8 cellular contexts compared by ENCODE assay signal in genomic region chr4:103199009-103199408, GRCh38. TPM values are rescaled to one million over a fixed set of nuclear protein-coding genes. Genes with fewer than 3 reads are reported as not detected.
A peak's percentile ranks its signal among the peaks of the same experiment; 100 is the strongest.
DNase-seq lines count a peak whose midpoint lies in the region; ATAC-seq and TF ChIP-seq lines count a peak whose summit lies in the region.

No MANE protein-coding gene starts in this region.

- dilution Hi-C loops in mammary epithelial cell (cut with HindIII; ENCODE audit: low sequenced_read_pairs), result no loop called here

- peak overlapping the region; percentile 88 to 100 (median 97) for H3K4me3 Mint-ChIP-seq in naive B cell

- TF ChIP-seq POLR2A in vagina (IDR thresholded peaks at IDR 0.05), result no peak

- no peaks in the 10 kb centered on the region for H3K36me3 Mint-ChIP-seq in naive B cell

- peaks cover 26% of the 10 kb centered on the region for H3K79me2 ChIP-seq in mammary epithelial cell (ENCODE audit: insufficient read depth, low read length)

- H3K9me3 Mint-ChIP-seq in naive B cell, result no peaks in the 10 kb centered on the region

- H4K20me1 ChIP-seq in mammary epithelial cell (ENCODE audit: insufficient read depth, low read length), result no peaks in the 10 kb centered on the region

- H3K9me3 ChIP-seq in left ventricle myocardium inferior (replicated peaks) (no peaks in the 10 kb centered on the region), mammary epithelial cell (replicated peaks; ENCODE audit: insufficient read depth, low read length) (no peaks in the 10 kb centered on the region), vagina (no peaks in the 10 kb centered on the region)

- in situ Hi-C loops in mammary epithelial cell (cut with MboI; ENCODE audit: low sequenced_read_pairs in 2 of 2), result no loop called here

- peak overlapping the region; percentile 92 for H2AFZ ChIP-seq in mammary epithelial cell (ENCODE audit: low read depth, low read length)

- H3K27ac Mint-ChIP-seq in naive B cell, result peak overlapping the region in 5 of 6 donors; percentile 48 to 99 (median 98)

- H3K4me3 ChIP-seq in left ventricle myocardium inferior, result peak overlapping the region; percentile 81
- H3K4me3 ChIP-seq in mammary epithelial cell (replicated peaks in 1 of 3; ENCODE audit: insufficient read depth in 1 of 3, low read depth in 2 of 3, low read length in 3 of 3), result peak overlapping the region in 2 of 3 experiments; percentile 68 to 87
- peak overlapping the region; percentile 59 to 75 for H3K4me3 ChIP-seq in vagina

- ATAC-seq in Right ventricle myocardium superior (ENCODE audit: poor library complexity), result no peak
- no peak for ATAC-seq in naive B cell (ENCODE audit: low read depth in 2 of 2)

- intact Hi-C loops in left ventricle myocardium inferior (cut with micrococcal nuclease), result no loop called here
- intact Hi-C loops in Right ventricle myocardium superior (cut with DNase I), result no loop called here
- intact Hi-C loops in mammary epithelial cell (cut with micrococcal nuclease), result no loop called here
- intact Hi-C loops in vagina (cut with DNase I), result no loop called here

- no peak for TF ChIP-seq CTCF in left ventricle myocardium inferior (IDR thresholded peaks at IDR 0.05; ENCODE audit: borderline replicate concordance)
- TF ChIP-seq CTCF in mammary epithelial cell (conservative IDR thresholded peaks at IDR 0.05 in 1 of 2, IDR thresholded peaks at IDR 0.05 in 1 of 2; ENCODE audit: extremely low read depth in 1 of 2, insufficient read depth in 1 of 2, low read depth in 1 of 2, low read length in 2 of 2), result no peak
- no peak for TF ChIP-seq CTCF in vagina (IDR thresholded peaks at IDR 0.05)

- peaks cover 9 to 15% (median 15%) of the 10 kb centered on the region in 3 donors for H3K27me3 Mint-ChIP-seq in naive B cell

- CTCF ChIA-PET in mammary epithelial cell (lab: Charles Lee; ENCODE audit: low non-redundant PET), result no interaction called here

- WGBS in mammary epithelial cell (ENCODE audit: low coverage, missing lambda C conversion rate), result 70% methylated on average over 9 of the region's 9 CpGs

- H3K27me3 ChIP-seq in left ventricle myocardium inferior (ENCODE audit: low read depth) (peaks cover 5% of the 10 kb centered on the region), mammary epithelial cell (ENCODE audit: insufficient read depth, low read length) (no peaks in the 10 kb centered on the region), vagina (no peaks in the 10 kb centered on the region)

- H3K4me2 ChIP-seq in mammary epithelial cell (ENCODE audit: insufficient read depth, low read depth, low read length), result peak overlapping the region; percentile 84

- H3K4me1 ChIP-seq in left ventricle myocardium inferior (peaks cover 17% of the 10 kb centered on the region), mammary epithelial cell (ENCODE audit: insufficient read depth, low read length) (peaks cover 6% of the 10 kb centered on the region), vagina (peaks cover 4% of the 10 kb centered on the region)

- H3K27ac ChIP-seq in left ventricle myocardium inferior (replicated peaks) (no peak overlapping the region), mammary epithelial cell (ENCODE audit: insufficient read depth, low read depth, low read length) (peak overlapping the region; percentile 56), vagina (no peak overlapping the region)

- H3K4me1 Mint-ChIP-seq in naive B cell, result peaks cover 9 to 13% (median 13%) of the 10 kb centered on the region in 3 donors

- no peak for DNase-seq in left ventricle myocardium inferior
- no peak for DNase-seq in Right ventricle myocardium superior
- no peak for DNase-seq in mammary epithelial cell
- DNase-seq in naive B cell, result no peak
- DNase-seq in vagina (ENCODE audit: extremely low spot score in 2 of 2), result no peak
- no peak for DNase-seq in nucleus accumbens (lab: John Stamatoyannopoulos, UW)
- no peak for DNase-seq in cerebellar nuclear complex (lab: John Stamatoyannopoulos, UW)
- no peak for DNase-seq in T-helper 9 cell

- H3K36me3 ChIP-seq in left ventricle myocardium inferior (no peaks in the 10 kb centered on the region), mammary epithelial cell (ENCODE audit: insufficient read depth, low read length) (no peaks in the 10 kb centered on the region), vagina (no peaks in the 10 kb centered on the region)

- no TSS peak for BruUV-seq in mammary epithelial cell (replicated peaks; lab: Mats Ljungman, UMichigan)

- H3K9ac ChIP-seq in mammary epithelial cell (ENCODE audit: insufficient read depth, low read length), result peak overlapping the region; percentile 89

RNA-seq across cellular contexts. Expression of gene CENPE, which starts 0.9 kb away (rescaled TPM):
- total RNA-seq in left ventricle myocardium inferior (0.85 TPM), Right ventricle myocardium superior (0.40 TPM), mammary epithelial cell (10 to 100 TPM in 1 of 2 donors, 1 to 10 TPM in 1; 1.8 to 27.3 TPM), vagina (2.2 TPM)
- polyA plus RNA-seq in mammary epithelial cell (5.8 TPM), naive B cell (ENCODE audit: low read depth in 6 of 6) (1 to 10 TPM in 1 of 6 donors, under 1 TPM in 3, not detected in 2; 0.17 to 1.2 (median 0.48) TPM)
- 4.6 TPM for polyA minus RNA-seq in mammary epithelial cell
